8 cellular contexts compared by ENCODE assay signal in genomic region chr12:674272-674781, GRCh38. TPM values are rescaled to one million over a fixed set of nuclear protein-coding genes. Genes with fewer than 3 reads are reported as not detected.
A peak's percentile ranks its signal among the peaks of the same experiment; 100 is the strongest.
DNase-seq lines count a peak whose midpoint lies in the region; ATAC-seq and TF ChIP-seq lines count a peak whose summit lies in the region.

No MANE protein-coding gene starts in this region.

- H3K27me3 ChIP-seq in H7 (ENCODE audit: control insufficient read depth, insufficient read depth, low read length), result no peaks in the 10 kb centered on the region

- H3K4me3 ChIP-seq in H7 (ENCODE audit: insufficient read depth, low read depth, low read length), result no peak overlapping the region

- ATAC-seq in GM18868 (IDR thresholded peaks at IDR 0.05; ENCODE audit: unreplicated experiment) (peak; percentile 89), HG02943 (IDR thresholded peaks at IDR 0.05; ENCODE audit: low read depth, unreplicated experiment) (peak; percentile 84), SK-N-SH treated with all-trans-retinoic acid at 6 μM for 48 hours (no peak)

- DNase-seq in T-helper 1 cell (peak; percentile 18 to 96 (median 49)), NCI-H1417 (lab: John Stamatoyannopoulos, UW) (no peak), H7 (no peak)
- DNase-seq in stimulated activated CD8-positive, alpha-beta memory T cell treated with anti-CD3 and anti-CD28 coated beads, Interleukin-4, amount 100 ng/mL, for 4 hours (ENCODE audit: low read depth in 2 of 2, low spot score in 1 of 2), result peak; percentile 24 to 46

- H3K36me3 ChIP-seq in H7 (replicated peaks; ENCODE audit: control insufficient read depth, insufficient read depth, low read length), result no peaks in the 10 kb centered on the region

- peak overlapping the region; percentile 16 for H3K27ac ChIP-seq in angular gyrus (ENCODE audit: low read depth, low read length)

TF ChIP-seq in SK-N-SH treated with all-trans-retinoic acid at 6 μM for 48 hours, 23 proteins besides CTCF, POLR2A, EP300 and RAD21:
- TF ChIP-seq TSHZ2 (CRISPR knock-in tag; IDR thresholded peaks at IDR 0.05), result no peak
- no peak for TF ChIP-seq POU6F1 (CRISPR knock-in tag; IDR thresholded peaks at IDR 0.05; ENCODE audit: borderline replicate concordance, low read depth)
- TF ChIP-seq ZNF70 (CRISPR knock-in tag; IDR thresholded peaks at IDR 0.05), result no peak
- no peak for TF ChIP-seq ESRRG (CRISPR knock-in tag; IDR thresholded peaks at IDR 0.05)
- TF ChIP-seq ZC3H10 (CRISPR knock-in tag; IDR thresholded peaks at IDR 0.05), result no peak
- no peak for TF ChIP-seq TOX (CRISPR knock-in tag; IDR thresholded peaks at IDR 0.05; ENCODE audit: borderline replicate concordance)
- TF ChIP-seq BACH2 (CRISPR knock-in tag; IDR thresholded peaks at IDR 0.05; ENCODE audit: borderline replicate concordance), result no peak
- TF ChIP-seq SNAI2 (CRISPR knock-in tag; IDR thresholded peaks at IDR 0.05), result no peak
- no peak for TF ChIP-seq TCF4 (CRISPR knock-in tag; IDR thresholded peaks at IDR 0.05; ENCODE audit: borderline replicate concordance)
- no peak for TF ChIP-seq GLIS3 (CRISPR knock-in tag; IDR thresholded peaks at IDR 0.05)
- no peak for TF ChIP-seq CSRNP3 (CRISPR knock-in tag; IDR thresholded peaks at IDR 0.05)
- TF ChIP-seq OSR1 (CRISPR knock-in tag; IDR thresholded peaks at IDR 0.05), result no peak
- TF ChIP-seq CSDC2 (CRISPR knock-in tag; IDR thresholded peaks at IDR 0.05), result no peak
TF ChIP-seq in SK-N-SH treated with all-trans-retinoic acid at 6 μM for 48 hours: peak in this region for 0.

RNA-seq across cellular contexts. Expression of gene NINJ2, which starts 11.1 kb away (rescaled TPM):
- total RNA-seq in H7 (2014; rRNA removed; shearing (Covaris generic)), result 0.74 and 2.6 TPM in 2 replicates

Comparison
In these comparisons a context has a peak if more than half of its experiments do, and no peak if none do; other contexts are left out.
1. DNase-seq: peak in T-helper 1 cell (5 of 5) and stimulated activated CD8-positive, alpha-beta memory T cell treated with anti-CD3 and anti-CD28 coated beads, Interleukin-4, amount 100 ng/mL, for 4 hours (2 of 2); none in NCI-H1417 (0 of 3) and H7 (single experiment).